Comparison of ENCODE assay signal across 1 cellular context in the genomic region with DNA sequence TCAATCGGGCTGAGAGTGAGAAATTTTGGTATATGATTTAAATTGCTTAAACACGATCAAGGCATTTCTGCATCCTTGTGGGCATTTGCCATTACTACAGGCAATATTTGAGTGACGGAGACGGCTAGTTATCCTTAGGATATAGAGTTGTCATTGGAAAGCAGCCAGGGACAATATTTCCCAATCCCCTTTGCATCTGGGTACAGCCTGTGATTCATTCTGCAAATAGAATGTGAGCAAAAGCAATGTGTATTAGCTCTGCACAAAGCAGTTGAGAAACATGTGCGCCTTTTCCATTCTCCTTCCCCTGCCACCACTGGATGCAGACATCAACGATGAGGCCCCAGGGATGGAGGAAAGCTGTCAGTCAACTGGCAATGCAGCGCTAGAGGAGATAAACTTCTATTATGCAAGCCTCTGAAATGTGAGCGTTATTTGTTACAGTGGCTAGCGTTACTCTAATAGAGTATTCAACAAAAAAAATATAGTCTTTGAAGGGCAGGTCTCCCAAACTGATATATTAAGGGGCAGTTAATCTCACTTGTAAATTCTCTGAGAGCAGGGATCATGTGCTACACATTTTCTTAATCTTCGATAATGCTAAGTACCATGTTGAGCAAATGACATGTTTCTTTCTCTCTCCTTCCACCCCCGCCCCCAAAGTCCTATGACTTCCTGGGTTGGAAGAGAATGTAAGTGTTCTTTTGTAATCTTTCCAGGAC.
A peak's percentile ranks its signal among the peaks of the same experiment; 100 is the strongest.
TF ChIP-seq lines count a peak whose summit lies in the region.

No MANE protein-coding gene starts in this region.

TF ChIP-seq in HepG2, 621 proteins besides CTCF, POLR2A, EP300 and RAD21 (continues in another document):
- no peak for TF ChIP-seq SETDB1 (CRISPR knock-in tag; IDR thresholded peaks at IDR 0.05; ENCODE audit: borderline replicate concordance)
- TF ChIP-seq PRPF4 (IDR thresholded peaks at IDR 0.05; ENCODE audit: low read depth, low read length, poor library complexity, severe bottlenecking): no peak
- no peak for TF ChIP-seq SP1 (IDR thresholded peaks at IDR 0.05)
- TF ChIP-seq SP1 (CRISPR knock-in tag; IDR thresholded peaks at IDR 0.05): peak; percentile 55
- TF ChIP-seq SIX1 (CRISPR knock-in tag; IDR thresholded peaks at IDR 0.05; ENCODE audit: borderline replicate concordance): peak; percentile 90
- TF ChIP-seq SMARCE1 (IDR thresholded peaks at IDR 0.05; ENCODE audit: borderline replicate concordance): peak; percentile 75; the same call in 1 of the 2 replicates
- TF ChIP-seq RFX1 (IDR thresholded peaks at IDR 0.05): no peak
- peak; percentile 74; the same call in 1 of the 2 replicates for TF ChIP-seq FIP1L1 (IDR thresholded peaks at IDR 0.05; ENCODE audit: borderline replicate concordance, insufficient read depth, low read depth, low read length)
- peak; percentile 87; the same call in 1 of the 2 replicates for TF ChIP-seq ZNF589 (CRISPR knock-in tag; conservative IDR thresholded peaks at IDR 0.05)
- peak; percentile 92 for TF ChIP-seq FOXK2 (IDR thresholded peaks at IDR 0.05)
- peak; percentile 83 for TF ChIP-seq GATAD1 (CRISPR knock-in tag; IDR thresholded peaks at IDR 0.05)
- TF ChIP-seq XRCC5 (optimal IDR thresholded peaks at IDR 0.05; ENCODE audit: low read length): peak; percentile 90
- peak; percentile 76; the same call in 1 of the 2 replicates for TF ChIP-seq TP53 (CRISPR knock-in tag; conservative IDR thresholded peaks at IDR 0.05)
- TF ChIP-seq, protein P1, sequence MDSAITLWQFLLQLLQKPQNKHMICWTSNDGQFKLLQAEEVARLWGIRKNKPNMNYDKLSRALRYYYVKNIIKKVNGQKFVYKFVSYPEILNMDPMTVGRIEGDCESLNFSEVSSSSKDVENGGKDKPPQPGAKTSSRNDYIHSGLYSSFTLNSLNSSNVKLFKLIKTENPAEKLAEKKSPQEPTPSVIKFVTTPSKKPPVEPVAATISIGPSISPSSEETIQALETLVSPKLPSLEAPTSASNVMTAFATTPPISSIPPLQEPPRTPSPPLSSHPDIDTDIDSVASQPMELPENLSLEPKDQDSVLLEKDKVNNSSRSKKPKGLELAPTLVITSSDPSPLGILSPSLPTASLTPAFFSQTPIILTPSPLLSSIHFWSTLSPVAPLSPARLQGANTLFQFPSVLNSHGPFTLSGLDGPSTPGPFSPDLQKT (CRISPR knock-in tag; IDR thresholded peaks at IDR 0.05; ENCODE audit: borderline replicate concordance): no peak
- TF ChIP-seq ZBTB8A (CRISPR knock-in tag; IDR thresholded peaks at IDR 0.05; ENCODE audit: borderline replicate concordance, low read depth): no peak
- TF ChIP-seq HMGXB3 (CRISPR knock-in tag; IDR thresholded peaks at IDR 0.05; ENCODE audit: borderline replicate concordance): peak; percentile 95
- TF ChIP-seq ZNF629 (CRISPR knock-in tag; conservative IDR thresholded peaks at IDR 0.05): peak; percentile 47; the same call in 1 of the 2 replicates
- peak; percentile 48 for TF ChIP-seq NFYB (CRISPR knock-in tag; IDR thresholded peaks at IDR 0.05)
- peak; percentile 88; the same call in 1 of the 2 replicates for TF ChIP-seq ZNF788 (CRISPR knock-in tag; IDR thresholded peaks at IDR 0.05; ENCODE audit: borderline replicate concordance)
- TF ChIP-seq HMG20B (CRISPR knock-in tag; conservative IDR thresholded peaks at IDR 0.05): peak; percentile 99
- TF ChIP-seq SNRNP70 (IDR thresholded peaks at IDR 0.05; ENCODE audit: low read depth, low read length): no peak
- TF ChIP-seq, protein P2, sequence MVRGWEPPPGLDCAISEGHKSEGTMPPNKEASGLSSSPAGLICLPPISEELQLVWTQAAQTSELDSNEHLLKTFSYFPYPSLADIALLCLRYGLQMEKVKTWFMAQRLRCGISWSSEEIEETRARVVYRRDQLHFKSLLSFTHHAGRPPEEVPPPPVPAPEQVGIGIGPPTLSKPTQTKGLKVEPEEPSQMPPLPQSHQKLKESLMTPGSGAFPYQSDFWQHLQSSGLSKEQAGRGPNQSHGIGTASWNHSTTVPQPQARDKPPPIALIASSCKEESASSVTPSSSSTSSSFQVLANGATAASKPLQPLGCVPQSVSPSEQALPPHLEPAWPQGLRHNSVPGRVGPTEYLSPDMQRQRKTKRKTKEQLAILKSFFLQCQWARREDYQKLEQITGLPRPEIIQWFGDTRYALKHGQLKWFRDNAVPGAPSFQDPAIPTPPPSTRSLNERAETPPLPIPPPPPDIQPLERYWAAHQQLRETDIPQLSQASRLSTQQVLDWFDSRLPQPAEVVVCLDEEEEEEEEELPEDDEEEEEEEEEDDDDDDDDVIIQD (CRISPR knock-in tag; IDR thresholded peaks at IDR 0.05; ENCODE audit: low read depth): peak; percentile 99
- peak; percentile 39 for TF ChIP-seq RBM22 (optimal IDR thresholded peaks at IDR 0.05; ENCODE audit: low read length)
- peak; percentile 87; the same call in 1 of the 2 replicates for TF ChIP-seq ZNF414 (CRISPR knock-in tag; IDR thresholded peaks at IDR 0.05)
- peak; percentile 83 for TF ChIP-seq NR2C2 (CRISPR knock-in tag; IDR thresholded peaks at IDR 0.05; ENCODE audit: borderline replicate concordance)
- peak; percentile 57; the same call in 1 of the 2 replicates for TF ChIP-seq STAG1 (CRISPR knock-in tag; IDR thresholded peaks at IDR 0.05)
- peak; percentile 84 for TF ChIP-seq ZBTB21 (CRISPR knock-in tag; IDR thresholded peaks at IDR 0.05)
- TF ChIP-seq HOXA9 (CRISPR knock-in tag; IDR thresholded peaks at IDR 0.05; ENCODE audit: borderline replicate concordance): peak; percentile 86; the same call in 1 of the 2 replicates
- TF ChIP-seq SMAD3 (CRISPR knock-in tag; IDR thresholded peaks at IDR 0.05): peak; percentile 99
- peak; percentile 82 for TF ChIP-seq BHLHE40 (IDR thresholded peaks at IDR 0.05; ENCODE audit: low read length)
- peak; percentile 84 for TF ChIP-seq GZF1 (CRISPR knock-in tag; IDR thresholded peaks at IDR 0.05)
- TF ChIP-seq TOPORS (CRISPR knock-in tag; IDR thresholded peaks at IDR 0.05): peak; percentile 65; the same call in 1 of the 2 replicates
- peak; percentile 57; the same call in 1 of the 2 replicates for TF ChIP-seq JDP2 (CRISPR knock-in tag; IDR thresholded peaks at IDR 0.05; ENCODE audit: borderline replicate concordance)
- peak; percentile 35; the same call in 1 of the 2 replicates for TF ChIP-seq TCF7L2 (IDR thresholded peaks at IDR 0.05; ENCODE audit: low read depth, low read length)
- TF ChIP-seq HHEX (CRISPR knock-in tag; IDR thresholded peaks at IDR 0.05): peak; percentile 83
- peak; percentile 89; the same call in 1 of the 2 replicates for TF ChIP-seq ZNF430 (CRISPR knock-in tag; IDR thresholded peaks at IDR 0.05)
- TF ChIP-seq SMAD1 (CRISPR knock-in tag; IDR thresholded peaks at IDR 0.05; ENCODE audit: borderline replicate concordance, low read depth): 0 out of 2 replicates have a peak, but pooled peaks have one; percentile 31
- peak; percentile 88 for TF ChIP-seq ZBTB7B (CRISPR knock-in tag; IDR thresholded peaks at IDR 0.05)
- TF ChIP-seq ZNF230 (CRISPR knock-in tag; IDR thresholded peaks at IDR 0.05): peak; percentile 79; the same call in 1 of the 2 replicates
- peak; percentile 50; the same call in 1 of the 2 replicates for TF ChIP-seq SP4 (CRISPR knock-in tag; IDR thresholded peaks at IDR 0.05)
- peak; percentile 72 for TF ChIP-seq PHF5A (CRISPR knock-in tag; IDR thresholded peaks at IDR 0.05; ENCODE audit: low read depth, unreplicated experiment)
- TF ChIP-seq SMAD9 (CRISPR knock-in tag; IDR thresholded peaks at IDR 0.05): no peak
- peak; percentile 98 for TF ChIP-seq ZNF878 (CRISPR knock-in tag; IDR thresholded peaks at IDR 0.05)
- peak; percentile 79 for TF ChIP-seq CREB1 (IDR thresholded peaks at IDR 0.05)
- TF ChIP-seq CREB1 (CRISPR knock-in tag; IDR thresholded peaks at IDR 0.05): peak; percentile 92
- peak; percentile 83 for TF ChIP-seq BRD4 (CRISPR knock-in tag; IDR thresholded peaks at IDR 0.05)
- TF ChIP-seq, protein P3, sequence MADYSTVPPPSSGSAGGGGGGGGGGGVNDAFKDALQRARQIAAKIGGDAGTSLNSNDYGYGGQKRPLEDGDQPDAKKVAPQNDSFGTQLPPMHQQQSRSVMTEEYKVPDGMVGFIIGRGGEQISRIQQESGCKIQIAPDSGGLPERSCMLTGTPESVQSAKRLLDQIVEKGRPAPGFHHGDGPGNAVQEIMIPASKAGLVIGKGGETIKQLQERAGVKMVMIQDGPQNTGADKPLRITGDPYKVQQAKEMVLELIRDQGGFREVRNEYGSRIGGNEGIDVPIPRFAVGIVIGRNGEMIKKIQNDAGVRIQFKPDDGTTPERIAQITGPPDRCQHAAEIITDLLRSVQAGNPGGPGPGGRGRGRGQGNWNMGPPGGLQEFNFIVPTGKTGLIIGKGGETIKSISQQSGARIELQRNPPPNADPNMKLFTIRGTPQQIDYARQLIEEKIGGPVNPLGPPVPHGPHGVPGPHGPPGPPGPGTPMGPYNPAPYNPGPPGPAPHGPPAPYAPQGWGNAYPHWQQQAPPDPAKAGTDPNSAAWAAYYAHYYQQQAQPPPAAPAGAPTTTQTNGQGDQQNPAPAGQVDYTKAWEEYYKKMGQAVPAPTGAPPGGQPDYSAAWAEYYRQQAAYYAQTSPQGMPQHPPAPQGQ (CRISPR knock-in tag; IDR thresholded peaks at IDR 0.05; ENCODE audit: borderline replicate concordance): no peak; the same call in 1 of the 2 replicates
- TF ChIP-seq PHB2 (IDR thresholded peaks at IDR 0.05; ENCODE audit: partially characterized antibody): no peak
- TF ChIP-seq ZBTB43 (CRISPR knock-in tag; conservative IDR thresholded peaks at IDR 0.05): peak; percentile 96
- peak; percentile 95 for TF ChIP-seq ZFP36L1 (CRISPR knock-in tag; IDR thresholded peaks at IDR 0.05)
- no peak for TF ChIP-seq ZNF530 (CRISPR knock-in tag; IDR thresholded peaks at IDR 0.05; ENCODE audit: low read depth)
- TF ChIP-seq ADNP (CRISPR knock-in tag; IDR thresholded peaks at IDR 0.05): 0 out of 2 replicates have a peak, but pooled peaks have one; percentile 25
- no peak for TF ChIP-seq TAF15 (IDR thresholded peaks at IDR 0.05; ENCODE audit: low read depth, low read length, poor library complexity, severe bottlenecking)
- peak; percentile 90 for TF ChIP-seq ZNF350 (CRISPR knock-in tag; IDR thresholded peaks at IDR 0.05; ENCODE audit: borderline replicate concordance, low read depth)
- TF ChIP-seq POGK (CRISPR knock-in tag; conservative IDR thresholded peaks at IDR 0.05): peak; percentile 85; the same call in 1 of the 2 replicates
- peak; percentile 100 for TF ChIP-seq HDAC2 (CRISPR knock-in tag; IDR thresholded peaks at IDR 0.05)
